ENCODE assay signal across 18 cellular contexts in the genomic region with DNA sequence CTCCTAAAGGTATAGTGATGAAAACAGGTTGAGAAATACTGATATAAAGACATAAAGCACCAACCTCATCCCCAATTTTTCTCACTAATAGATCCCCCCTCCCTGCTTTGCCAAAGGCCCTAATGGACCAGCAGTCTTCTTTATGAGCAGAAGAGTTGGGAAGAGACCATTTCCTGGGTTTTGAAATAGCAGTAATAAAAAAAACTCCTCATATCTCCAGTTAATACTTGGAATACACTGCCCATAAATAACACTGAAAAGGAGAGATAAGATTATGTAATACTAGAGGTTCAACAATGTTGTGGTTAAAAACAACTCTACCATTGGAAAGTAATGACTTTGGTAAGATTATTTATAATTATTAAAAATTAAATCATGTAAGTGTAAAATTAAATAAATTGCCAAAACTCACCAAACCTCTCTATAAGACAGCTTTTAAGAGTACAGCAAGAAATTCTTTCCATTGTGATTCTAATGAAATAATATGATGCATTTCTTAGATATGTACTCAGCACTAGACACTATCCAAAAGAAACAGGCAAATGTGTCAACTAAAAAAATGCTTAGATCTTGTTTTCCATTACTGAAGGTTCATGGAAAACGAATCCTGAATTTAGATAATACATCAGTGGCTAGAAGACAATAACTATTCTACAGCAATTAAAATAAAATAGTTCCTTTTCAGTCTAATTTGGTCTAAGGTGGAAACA.
DNase-seq lines count a peak whose midpoint lies in the region; ATAC-seq and TF ChIP-seq lines count a peak whose summit lies in the region.
"Had no signal": no experiment of that assay in that cellular context is flagged by ENCODE, and none has a peak within 500 bp of the region (broad histone marks: within the 10 kb centered on the region; RNA-seq: fewer than 3 reads in every experiment).

No MANE protein-coding gene starts in this region.

- H3K27ac ChIP-seq in osteoblast (ENCODE audit: low read depth, low read length) (peak overlapping the region; percentile 4), breast epithelium (no peak overlapping the region)
- H3K27ac ChIP-seq: Peyer's patch, SJCRH30 had no signal

- H3K4me2 ChIP-seq in osteoblast (ENCODE audit: insufficient read depth, low read length) = peak overlapping the region; percentile 4

- H3K4me1 ChIP-seq in osteoblast (ENCODE audit: insufficient read depth, low read length) (peaks cover 34% of the 10 kb centered on the region), breast epithelium (no peaks in the 10 kb centered on the region)
- H3K4me1 ChIP-seq: Peyer's patch had no signal

- intact Hi-C loops in breast epithelium (cut with DNase I; ENCODE audit: low total_unique reads) = loop anchor here (10.0 kb wide), 1 partner anchor 218 kb away; no protein-coding TSS in a partner anchor

- DNase-seq in AG20443 (ENCODE audit: low spot score) = peak; percentile 11
- peak; percentile 75 for DNase-seq in NCI-H226
- peak; percentile 33 to 34 for DNase-seq in cardiac fibroblast (ENCODE audit: low read depth in 2 of 2)
- DNase-seq in osteoblast (ENCODE audit: insufficient read length, low spot score, missing footprints) = peak; percentile 31
- DNase-seq in breast epithelium (ENCODE audit: low spot score in 2 of 2) = no peak
- no peak for DNase-seq in omental fat pad (ENCODE audit: low spot score)
- DNase-seq: DMS53, GOT3, HCEC 1CT, NCI-H1694, NCI-H2081, NCI-H2171, NCI-H524 treated with DMSO at 0.1 percent for 48 hours, NCI-H82, Peyer's patch, SJCRH30 had no signal

- no peak for TF ChIP-seq CTCF in cardiac fibroblast (IDR thresholded peaks at IDR 0.05; ENCODE audit: low read depth, low read length)
- no peak for TF ChIP-seq CTCF in osteoblast (IDR thresholded peaks at IDR 0.05; ENCODE audit: extremely low read depth, low read depth, low read length)
- no peak for TF ChIP-seq CTCF in breast epithelium (IDR thresholded peaks at IDR 0.05)
- no peak for TF ChIP-seq CTCF in omental fat pad (IDR thresholded peaks at IDR 0.05)

- no peak for ATAC-seq in GM18909 (IDR thresholded peaks at IDR 0.05; ENCODE audit: poor library complexity, unreplicated experiment)
- no peak for ATAC-seq in omental fat pad (ENCODE audit: low FRiP score)
- no peak for ATAC-seq in GM21723 (IDR thresholded peaks at IDR 0.05; ENCODE audit: unreplicated experiment)

- no peaks in the 10 kb centered on the region for H3K36me3 ChIP-seq in osteoblast (ENCODE audit: insufficient read depth, low read length)
- no peaks in the 10 kb centered on the region for H3K36me3 ChIP-seq in breast epithelium
- H3K36me3 ChIP-seq: SJCRH30 had no signal

- no peak for TF ChIP-seq POLR2A in breast epithelium (IDR thresholded peaks at IDR 0.05)

- H3K27me3 ChIP-seq in osteoblast (ENCODE audit: insufficient read depth, low read length) = no peaks in the 10 kb centered on the region
- H3K27me3 ChIP-seq in breast epithelium = no peaks in the 10 kb centered on the region
- H3K27me3 ChIP-seq: Peyer's patch, SJCRH30 had no signal

- H3K79me2 ChIP-seq in osteoblast (ENCODE audit: insufficient read depth, low read length) = no peaks in the 10 kb centered on the region

- H3K4me3 ChIP-seq in cardiac fibroblast (replicated peaks in 1 of 2; ENCODE audit: low read depth in 2 of 2, low read length in 2 of 2) = no peak overlapping the region
- H3K4me3 ChIP-seq in osteoblast (ENCODE audit: insufficient read depth, low read length) = no peak overlapping the region
- no peak overlapping the region for H3K4me3 ChIP-seq in breast epithelium
- H3K4me3 ChIP-seq: Peyer's patch, SJCRH30 had no signal

- no peaks in the 10 kb centered on the region for H4K20me1 ChIP-seq in osteoblast (ENCODE audit: insufficient read depth, low read length)

- H3K9me3 ChIP-seq in osteoblast (ENCODE audit: low read depth, low read length) (no peaks in the 10 kb centered on the region), breast epithelium (no peaks in the 10 kb centered on the region)
- H3K9me3 ChIP-seq: Peyer's patch had no signal

- no peak overlapping the region for H2AFZ ChIP-seq in osteoblast (ENCODE audit: low read length)

Comparison
In these comparisons a context has a peak if more than half of its experiments do, and no peak if none do; other contexts are left out.
1. DNase-seq: peak in AG20443 (single experiment), NCI-H226 (single experiment), cardiac fibroblast (2 of 2) and osteoblast (single experiment); none in breast epithelium (0 of 2) and omental fat pad (single experiment).